Comparison of ENCODE assay signal across 22 cellular contexts in genomic region chr13:39210961-39211534, GRCh38.
DNase-seq lines count a peak whose midpoint lies in the region; ATAC-seq, FAIRE-seq and TF ChIP-seq lines count a peak whose summit lies in the region.
"Had no signal": no experiment of that assay in that cellular context is flagged by ENCODE, and none has a peak within 500 bp of the region (broad histone marks: within the 10 kb centered on the region; RNA-seq: fewer than 3 reads in every experiment).

No MANE protein-coding gene starts in this region.

- no peaks in the 10 kb centered on the region for H3K27me3 Mint-ChIP-seq in HFFc6 (ENCODE audit: insufficient read depth)
- no peaks in the 10 kb centered on the region for H3K27me3 Mint-ChIP-seq in chondrocyte (ENCODE audit: low read depth)
- H3K27me3 Mint-ChIP-seq in nephron (ENCODE audit: low read depth): no peaks in the 10 kb centered on the region
- H3K27me3 Mint-ChIP-seq: dendritic cell treated with granulocyte-macrophage colony-stimulating factor and Interleukin-4, amounts not matched to agents 40 ng/mL and 50 ng/mL, for 4 days had no signal

- FAIRE-seq in frontal cortex (lab: Jason Lieb, UNC): no peak

- H3K4me1 Mint-ChIP-seq in HFFc6 (ENCODE audit: low read depth) (peaks cover 9% of the 10 kb centered on the region; the same call in 1 of the 2 replicates), chondrocyte (ENCODE audit: low read depth) (peaks cover 23% of the 10 kb centered on the region), nephron (peaks cover 33% of the 10 kb centered on the region)
- H3K4me1 Mint-ChIP-seq: activated naive CD8-positive, alpha-beta T cell treated with anti-CD3 and anti-CD28 coated beads, Interleukin-2, amount 10 ng/mL, durations not matched to agents 7 days and 5 days; stimulated activated naive B cell treated with anti-CD40 and anti-IgM and Interleukin-4, amounts not matched to agents 10 μg/mL and 1 μg/mL and 100 μg/mL, for 72 hours had no signal

- no peaks in the 10 kb centered on the region for H3K9me3 ChIP-seq in DOHH2 (ENCODE audit: control insufficient read depth, insufficient read depth, low read length)
- H3K9me3 ChIP-seq: thyroid gland had no signal

- H3K4me3 Mint-ChIP-seq in HFFc6: no peak overlapping the region
- no peak overlapping the region for H3K4me3 Mint-ChIP-seq in chondrocyte (ENCODE audit: unreplicated experiment)
- H3K4me3 Mint-ChIP-seq in nephron: no peak overlapping the region
- H3K4me3 Mint-ChIP-seq: activated naive CD8-positive, alpha-beta T cell treated with anti-CD3 and anti-CD28 coated beads, Interleukin-2, amount 10 ng/mL, durations not matched to agents 7 days and 5 days; brain; dendritic cell treated with granulocyte-macrophage colony-stimulating factor and Interleukin-4, amounts not matched to agents 40 ng/mL and 50 ng/mL, for 4 days; mesothelial cell of epicardium; neural crest cell; stimulated activated naive B cell treated with anti-CD40 and anti-IgM and Interleukin-4, amounts not matched to agents 10 μg/mL and 1 μg/mL and 100 μg/mL, for 72 hours had no signal

- no peak overlapping the region for H3K4me2 ChIP-seq in DOHH2 (ENCODE audit: low read length)

- peak; percentile 28 for TF ChIP-seq CTCF in DOHH2 (IDR thresholded peaks at IDR 0.05; ENCODE audit: low read depth, low read length, poor library complexity, severe bottlenecking)
- TF ChIP-seq CTCF in HFFc6 (IDR thresholded peaks at IDR 0.05): no peak
- TF ChIP-seq CTCF in chondrocyte (IDR thresholded peaks at IDR 0.05): peak; percentile 11
- TF ChIP-seq CTCF in nephron (IDR thresholded peaks at IDR 0.05; ENCODE audit: unreplicated experiment in 3 of 3): no peak

- no peaks in the 10 kb centered on the region for H3F3A ChIP-seq in DOHH2 (ENCODE audit: control insufficient read depth, insufficient read depth)

- H3K9me3 Mint-ChIP-seq in HFFc6 (peaks cover 2% of the 10 kb centered on the region; the same call in 1 of the 2 replicates), chondrocyte (ENCODE audit: low read depth) (peaks cover 17% of the 10 kb centered on the region), nephron (peaks cover 16% of the 10 kb centered on the region)
- H3K9me3 Mint-ChIP-seq: activated naive CD8-positive, alpha-beta T cell treated with anti-CD3 and anti-CD28 coated beads, Interleukin-2, amount 10 ng/mL, durations not matched to agents 7 days and 5 days had no signal

- no peaks in the 10 kb centered on the region for H3K4me1 ChIP-seq in DOHH2 (ENCODE audit: control insufficient read depth, low read length)
- H3K4me1 ChIP-seq: thyroid gland had no signal

- ATAC-seq in HG03439 (IDR thresholded peaks at IDR 0.05; ENCODE audit: unreplicated experiment): no peak
- ATAC-seq: esophagus mucosa had no signal

- H3K36me3 ChIP-seq in DOHH2 (ENCODE audit: control insufficient read depth, low read length): no peaks in the 10 kb centered on the region
- H3K36me3 ChIP-seq: thyroid gland had no signal

- H3K79me2 ChIP-seq in DOHH2 (ENCODE audit: control insufficient read depth, low read length): no peaks in the 10 kb centered on the region

- no peak overlapping the region for H3K27ac ChIP-seq in DOHH2 (ENCODE audit: low read depth, low read length)
- H3K27ac ChIP-seq: thyroid gland had no signal

- no peak overlapping the region for H3K4me3 ChIP-seq in DOHH2 (ENCODE audit: low read length)
- H3K4me3 ChIP-seq: thyroid gland had no signal

- no peaks in the 10 kb centered on the region for H4K20me1 ChIP-seq in DOHH2 (ENCODE audit: control insufficient read depth, insufficient read depth, low read depth, low read length)

- H3K27ac Mint-ChIP-seq in HFFc6 (no peak overlapping the region), chondrocyte (ENCODE audit: unreplicated experiment) (peak overlapping the region; percentile 53), nephron (peak overlapping the region in 2 of 3 experiments; percentile 95 to 96)
- H3K27ac Mint-ChIP-seq: activated naive CD8-positive, alpha-beta T cell treated with anti-CD3 and anti-CD28 coated beads, Interleukin-2, amount 10 ng/mL, durations not matched to agents 7 days and 5 days; brain; dendritic cell treated with granulocyte-macrophage colony-stimulating factor and Interleukin-4, amounts not matched to agents 40 ng/mL and 50 ng/mL, for 4 days; mesothelial cell of epicardium; stimulated activated naive B cell treated with anti-CD40 and anti-IgM and Interleukin-4, amounts not matched to agents 10 μg/mL and 1 μg/mL and 100 μg/mL, for 72 hours had no signal

- no peaks in the 10 kb centered on the region for H3K27me3 ChIP-seq in DOHH2 (ENCODE audit: control insufficient read depth, low read length)
- H3K27me3 ChIP-seq: thyroid gland had no signal

- H3K36me3 Mint-ChIP-seq in HFFc6 (ENCODE audit: low read depth) (no peaks in the 10 kb centered on the region; the same call in 1 of the 2 replicates), chondrocyte (ENCODE audit: low read depth) (peaks cover 12% of the 10 kb centered on the region), nephron (ENCODE audit: low read depth) (no peaks in the 10 kb centered on the region)
- H3K36me3 Mint-ChIP-seq: activated naive CD8-positive, alpha-beta T cell treated with anti-CD3 and anti-CD28 coated beads, Interleukin-2, amount 10 ng/mL, durations not matched to agents 7 days and 5 days; mesothelial cell of epicardium; stimulated activated naive B cell treated with anti-CD40 and anti-IgM and Interleukin-4, amounts not matched to agents 10 μg/mL and 1 μg/mL and 100 μg/mL, for 72 hours had no signal

- DNase-seq in HFFc6 (peak; percentile 37), chondrocyte (ENCODE audit: low spot score) (no peak), frontal cortex (ENCODE audit: low spot score in 2 of 2) (no peak), epidermal melanocyte (ENCODE audit: insufficient read length, low spot score) (no peak)
- no peak for DNase-seq in NK-92 treated with Interleukin-12 subunit alpha and Interleukin-12 subunit beta, amount 100 ng/mL, for 24 hours (lab: John Stamatoyannopoulos, UW)
- DNase-seq: activated CD4-positive, CD25-positive, alpha-beta regulatory T cell treated with anti-CD3 and anti-CD28 coated beads, Interleukin-2, amount 50 U/mL, for 72 hours; activated naive CD8-positive, alpha-beta T cell treated with anti-CD3 and anti-CD28 coated beads, Interleukin-2, amount 10 ng/mL, durations not matched to agents 7 days and 5 days; DMS79 treated with DMSO at 0.1 percent for 48 hours; kidney glomerular epithelial cell; NCI-H1417; NCI-H526 treated with DMSO at 0.1 percent for 48 hours; OCI-M1; stimulated activated naive B cell treated with anti-CD40 and anti-IgM and Interleukin-4, amounts not matched to agents 10 μg/mL and 1 μg/mL and 100 μg/mL, for 72 hours; thyroid gland had no signal

- no peaks in the 10 kb centered on the region; the same call in 1 of the 2 replicates for H3K9me2 ChIP-seq in DOHH2 (replicated peaks; ENCODE audit: control insufficient read depth, low read length)

Comparison
In these comparisons a context has a peak if more than half of its experiments do, and no peak if none do; other contexts are left out.
1. CTCF ChIP-seq: peak in DOHH2 (single experiment) and chondrocyte (single experiment); none in HFFc6 (single experiment) and nephron (0 of 3).